Comparison of ENCODE assay signal across 13 cellular contexts in genomic region chr17:21209511-21210175, GRCh38. TPM values are rescaled to one million over a fixed set of nuclear protein-coding genes. Genes with fewer than 3 reads are reported as not detected.
DNase-seq lines count a peak whose midpoint lies in the region; ATAC-seq, FAIRE-seq and TF ChIP-seq lines count a peak whose summit lies in the region.
"Had no signal": no experiment of that assay in that cellular context is flagged by ENCODE, and none has a peak within 500 bp of the region (broad histone marks: within the 10 kb centered on the region; RNA-seq: fewer than 3 reads in every experiment).

No MANE protein-coding gene starts in this region.

- H3K27ac ChIP-seq in HEK293 (ENCODE audit: extremely low read depth, low read depth, low read length) (no peak overlapping the region), astrocyte (ENCODE audit: low read depth, low read length) (no peak overlapping the region), left lung (peak overlapping the region in 1 of 2 donors; percentile 30), subcutaneous abdominal adipose tissue (ENCODE audit: low read depth, low read length) (peak overlapping the region; percentile 60)

- FAIRE-seq in astrocyte (lab: Jason Lieb, UNC): no peak

- no peak overlapping the region for H2AFZ ChIP-seq in astrocyte (ENCODE audit: low read depth, low read length)

- H3K79me2 ChIP-seq in astrocyte (ENCODE audit: insufficient read depth, low read length): peaks cover 93% of the 10 kb centered on the region

- H3K27me3 Mint-ChIP-seq in astrocyte (ENCODE audit: low read depth, unreplicated experiment): no peaks in the 10 kb centered on the region
- H3K27me3 Mint-ChIP-seq: stimulated activated memory B cell treated with anti-CD40 and anti-IgM and Interleukin-4, amounts not matched to agents 10 μg/mL and 1 μg/mL and 100 μg/mL, for 72 hours had no signal

- DNase-seq in astrocyte (ENCODE audit: low read depth) (peak; percentile 6), left lung (peak; percentile 76 to 83), activated gamma-delta T cell (lab: John Stamatoyannopoulos, UW) (no peak)
- DNase-seq: activated gamma-delta T cell treated with Interleukin-2 at 50 U/mL for 16 hours, Calu3, H9, NCI-H146, T-helper 1 cell had no signal

- H4K20me1 ChIP-seq in astrocyte (ENCODE audit: insufficient read depth, low read length): peaks cover 81% of the 10 kb centered on the region

- H3K27me3 ChIP-seq in astrocyte (ENCODE audit: insufficient read depth, low read length): no peaks in the 10 kb centered on the region
- H3K27me3 ChIP-seq in left lung: no peaks in the 10 kb centered on the region
- no peaks in the 10 kb centered on the region for H3K27me3 ChIP-seq in subcutaneous abdominal adipose tissue (ENCODE audit: control insufficient read depth in 5 of 5, insufficient read depth in 4 of 5, low read length in 5 of 5)

- no peak overlapping the region for H3K4me2 ChIP-seq in astrocyte (ENCODE audit: low read length)

- H3K36me3 ChIP-seq in HEK293 (ENCODE audit: control insufficient read depth in 2 of 2, insufficient read depth in 1 of 2, low read length in 2 of 2) (peaks cover 18 to 51% of the 10 kb centered on the region in 2 experiments), astrocyte (ENCODE audit: insufficient read depth, low read length) (peaks cover 2% of the 10 kb centered on the region), left lung (peaks cover 0 to 43% of the 10 kb centered on the region in 2 donors), subcutaneous abdominal adipose tissue (ENCODE audit: control insufficient read depth in 5 of 5, insufficient read depth in 5 of 5, low read length in 5 of 5) (peaks cover 0 to 27% (median 13%) of the 10 kb centered on the region in 5 donors)

- peaks cover 5% of the 10 kb centered on the region for H3K36me3 Mint-ChIP-seq in astrocyte (ENCODE audit: low read depth, unreplicated experiment)

- POLR2A ChIA-PET in HEK293 (lab: Yijun Ruan, JAX): no interaction called here

- H3K9ac ChIP-seq in astrocyte (ENCODE audit: low read length) (no peak overlapping the region), subcutaneous abdominal adipose tissue (ENCODE audit: low read length in 5 of 5) (peak overlapping the region in 4 of 5 donors; percentile 13 to 38 (median 28))

- ATAC-seq in left lung (peak; percentile 9), HG02763 (IDR thresholded peaks at IDR 0.05; ENCODE audit: unreplicated experiment) (no peak), GM21381 (IDR thresholded peaks at IDR 0.05; ENCODE audit: unreplicated experiment) (no peak)
- ATAC-seq: stimulated activated memory B cell treated with anti-CD40 and anti-IgM and Interleukin-4, amounts not matched to agents 10 μg/mL and 1 μg/mL and 100 μg/mL, for 72 hours had no signal

- TF ChIP-seq CTCF in HEK293 (tag by site-specific recombination; IDR thresholded peaks at IDR 0.05): no peak
- TF ChIP-seq CTCF in astrocyte (IDR thresholded peaks at IDR 0.05; ENCODE audit: insufficient read depth, low read depth, low read length): no peak
- no peak for TF ChIP-seq CTCF in left lung (IDR thresholded peaks at IDR 0.05)

- H3K4me1 ChIP-seq in HEK293 (ENCODE audit: control insufficient read depth, insufficient read depth, low read length): peaks cover 9% of the 10 kb centered on the region
- peaks cover 8% of the 10 kb centered on the region for H3K4me1 ChIP-seq in astrocyte (ENCODE audit: insufficient read depth, low read length)
- H3K4me1 ChIP-seq in left lung: peaks cover 23 to 49% of the 10 kb centered on the region in 2 donors
- H3K4me1 ChIP-seq in subcutaneous abdominal adipose tissue (ENCODE audit: control insufficient read depth in 5 of 5, insufficient read depth in 5 of 5, low read length in 5 of 5): peaks cover 21 to 69% (median 61%) of the 10 kb centered on the region in 5 donors

- CTCF ChIA-PET in HEK293 (lab: Yijun Ruan, JAX): no interaction called here

- intact Hi-C loops in left lung (cut with DNase I): no loop called here

- H3K9me3 ChIP-seq in HEK293 (ENCODE audit: control insufficient read depth, insufficient read depth, low read depth, low read length) (no peaks in the 10 kb centered on the region), astrocyte (ENCODE audit: insufficient read depth, low read depth, low read length) (no peaks in the 10 kb centered on the region), left lung (no peaks in the 10 kb centered on the region), subcutaneous abdominal adipose tissue (ENCODE audit: control insufficient read depth in 5 of 5, low read length in 5 of 5) (no peaks in the 10 kb centered on the region)

- H3K4me3 Mint-ChIP-seq in astrocyte (ENCODE audit: unreplicated experiment): no peak overlapping the region
- H3K4me3 Mint-ChIP-seq: H9; stimulated activated memory B cell treated with anti-CD40 and anti-IgM and Interleukin-4, amounts not matched to agents 10 μg/mL and 1 μg/mL and 100 μg/mL, for 72 hours had no signal

- H3K4me3 ChIP-seq in HEK293 (ENCODE audit: low read depth, low read length) (no peak overlapping the region), astrocyte (ENCODE audit: insufficient read depth, low read depth, low read length) (no peak overlapping the region), left lung (no peak overlapping the region), subcutaneous abdominal adipose tissue (ENCODE audit: low read depth in 1 of 5, low read length in 5 of 5) (no peak overlapping the region)

- peaks cover 18% of the 10 kb centered on the region for H3K4me1 Mint-ChIP-seq in astrocyte (ENCODE audit: low read depth, unreplicated experiment)

- no peak overlapping the region for H3K27ac Mint-ChIP-seq in astrocyte (ENCODE audit: unreplicated experiment)
- H3K27ac Mint-ChIP-seq: stimulated activated memory B cell treated with anti-CD40 and anti-IgM and Interleukin-4, amounts not matched to agents 10 μg/mL and 1 μg/mL and 100 μg/mL, for 72 hours had no signal

- no peaks in the 10 kb centered on the region for H3K9me3 Mint-ChIP-seq in astrocyte (ENCODE audit: unreplicated experiment)
- H3K9me3 Mint-ChIP-seq: H9; stimulated activated memory B cell treated with anti-CD40 and anti-IgM and Interleukin-4, amounts not matched to agents 10 μg/mL and 1 μg/mL and 100 μg/mL, for 72 hours had no signal

TF ChIP-seq in HEK293, 187 proteins besides CTCF, POLR2A, EP300 and RAD21:
- TF ChIP-seq ZNF76 (tag by site-specific recombination; IDR thresholded peaks at IDR 0.05; ENCODE audit: borderline replicate concordance, low read depth) (no peak), ZNF26 (tag by site-specific recombination; IDR thresholded peaks at IDR 0.05) (no peak), SP7 (tag by site-specific recombination; IDR thresholded peaks at IDR 0.05) (no peak), PRDM10 (tag by site-specific recombination; IDR thresholded peaks at IDR 0.05) (peak; percentile 53; the same call in 1 of the 2 replicates), HOXD13 (CRISPR knock-in tag; IDR thresholded peaks at IDR 0.05; ENCODE audit: borderline replicate concordance) (no peak)

RNA-seq across cellular contexts. Expression of gene TMEM11, which starts 4.3 kb away (rescaled TPM):
- total RNA-seq in astrocyte (30.2 and 31.6 TPM in 2 replicates), left lung (10 to 100 TPM; 24.4 to 25.1 TPM)

RNA-seq across cellular contexts. Expression of gene NATD1, which starts 43.6 kb away (rescaled TPM):
- 7.1 and 7.9 TPM in 2 replicates for total RNA-seq in astrocyte
- total RNA-seq in left lung: 10 to 100 TPM in 1 of 2 donors, 1 to 10 TPM in 1; 7.4 to 16.9 TPM
